1 cellular context compared by ENCODE assay signal in genomic region chr21:31364265-31364945, GRCh38.
TF ChIP-seq lines count a peak whose summit lies in the region.

No MANE protein-coding gene starts in this region.

TF ChIP-seq in H1, 55 proteins besides CTCF, POLR2A, EP300 and RAD21 (continued from another document):
- TF ChIP-seq USF2 (IDR thresholded peaks at IDR 0.05; ENCODE audit: low read length) (no peak), SP4 (IDR thresholded peaks at IDR 0.05; ENCODE audit: low read length) (no peak), MAFK (IDR thresholded peaks at IDR 0.05; ENCODE audit: low read depth, low read length) (no peak), BCL11A (IDR thresholded peaks at IDR 0.05; ENCODE audit: low read depth in 2 of 2, low read length in 2 of 2) (no peak), GTF2F1 (IDR thresholded peaks at IDR 0.05; ENCODE audit: borderline replicate concordance, low read depth, low read length) (no peak), JUN (IDR thresholded peaks at IDR 0.05; ENCODE audit: low read depth, low read length) (no peak), POLR2AphosphoS5 (IDR thresholded peaks at IDR 0.05; ENCODE audit: low read depth, low read length) (no peak), RXRA (IDR thresholded peaks at IDR 0.05; ENCODE audit: insufficient read depth, low read depth, low read length) (no peak), SP2 (IDR thresholded peaks at IDR 0.05; ENCODE audit: low read length) (no peak), TCF12 (IDR thresholded peaks at IDR 0.05; ENCODE audit: low read depth, low read length) (no peak), KDM4A (IDR thresholded peaks at IDR 0.05; ENCODE audit: low read depth, low read length, severe bottlenecking) (no peak)
